ENCODE assay signal across 9 cellular contexts in the genomic region with DNA sequence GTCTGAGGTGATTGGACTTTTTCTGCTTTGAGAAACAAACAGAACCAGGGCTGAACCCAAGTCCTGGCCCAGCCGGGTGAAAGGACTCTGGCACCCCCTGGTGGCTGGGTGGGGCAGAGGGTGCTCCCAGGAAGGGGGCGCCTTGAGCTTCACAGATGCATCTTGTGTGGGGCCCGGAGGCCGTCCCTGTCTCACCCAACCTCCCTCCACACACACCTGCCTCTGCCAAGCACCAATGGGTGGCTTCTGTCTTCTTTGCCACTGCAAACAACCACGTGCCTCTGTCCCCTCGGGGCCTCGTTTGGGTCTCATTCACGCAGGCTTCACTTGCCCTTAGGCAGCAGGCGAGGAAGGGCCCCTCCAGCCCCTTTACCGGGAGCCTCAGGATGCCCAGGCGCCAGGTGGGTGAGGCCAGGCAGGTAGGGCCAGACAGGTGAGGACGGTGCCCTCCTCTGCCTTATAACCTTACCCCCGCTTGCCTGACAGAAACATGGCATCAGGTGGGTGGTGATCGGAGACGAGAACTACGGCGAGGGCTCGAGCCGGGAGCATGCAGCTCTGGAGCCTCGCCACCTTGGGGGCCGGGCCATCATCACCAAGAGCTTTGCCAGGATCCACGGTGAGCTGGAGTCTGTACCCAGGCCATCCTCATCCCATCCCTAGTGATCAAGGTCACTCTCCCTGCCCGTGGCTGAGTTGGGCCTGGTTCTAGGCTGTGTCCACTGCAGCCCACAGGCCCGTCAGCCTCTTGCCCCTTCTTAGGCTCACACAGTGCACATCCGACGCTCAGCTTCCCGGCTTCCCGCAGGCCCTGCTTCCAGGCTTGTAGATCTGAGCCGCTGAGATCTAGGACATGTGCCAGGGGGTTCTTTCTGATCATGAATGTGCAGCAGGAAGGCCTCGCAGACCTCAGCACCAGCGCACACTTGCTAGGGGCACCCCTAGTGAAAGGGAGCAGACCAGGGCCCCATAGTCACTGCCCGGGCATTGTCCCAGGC. TPM values are rescaled to one million over a fixed set of nuclear protein-coding genes. Genes with fewer than 3 reads are reported as not detected.
DNase-seq lines count a peak whose midpoint lies in the region; ATAC-seq and TF ChIP-seq lines count a peak whose summit lies in the region.
"Had no signal": no experiment of that assay in that cellular context is flagged by ENCODE, and none has a peak within 500 bp of the region (broad histone marks: within the 10 kb centered on the region; RNA-seq: fewer than 3 reads in every experiment).

No MANE protein-coding gene starts in this region.

- no peak overlapping the region for H3K9ac ChIP-seq in HCT116 (ENCODE audit: low read length)

- peak overlapping the region in 3 of 5 experiments; percentile 72 to 90 (median 78) for H3K27ac Mint-ChIP-seq in brain

- H2AFZ ChIP-seq in HCT116 (ENCODE audit: low read depth, low read length, poor library complexity, severe bottlenecking): no peak overlapping the region

- no peaks in the 10 kb centered on the region for H3K4me1 ChIP-seq in HCT116 (ENCODE audit: control insufficient read depth in 1 of 2, insufficient read depth in 2 of 2, low read length in 2 of 2)

- no peaks in the 10 kb centered on the region for H3K27me3 ChIP-seq in HCT116 (ENCODE audit: insufficient read depth, low read length)
- no peaks in the 10 kb centered on the region for H3K27me3 ChIP-seq in layer of hippocampus (ENCODE audit: control insufficient read depth, insufficient read depth, low read length)

- no peak for TF ChIP-seq POLR2A in HCT116 (IDR thresholded peaks at IDR 0.05; ENCODE audit: borderline replicate concordance, extremely low read depth, insufficient read depth, insufficient read length)

- intact Hi-C loops in HCT116 (cut with micrococcal nuclease): no loop called here

- H3K9me3 Mint-ChIP-seq in brain: no peaks in the 10 kb centered on the region

- ATAC-seq in HCT116: peak; percentile 65
- ATAC-seq in GM21360 (IDR thresholded peaks at IDR 0.05; ENCODE audit: unreplicated experiment): no peak
- ATAC-seq in HG02981 (IDR thresholded peaks at IDR 0.05; ENCODE audit: unreplicated experiment): no peak

- DNase-seq in AG08396 (ENCODE audit: low spot score): peak; percentile 61
- no peak for DNase-seq in HCT116 (ENCODE audit: low read depth, low spot score)
- peak; percentile 46 for DNase-seq in UCSD-AML1 (lab: John Stamatoyannopoulos, UW; ENCODE audit: unreplicated experiment)
- peak; percentile 40 to 55 (median 49) for DNase-seq in stimulated activated CD4-positive, alpha-beta T cell treated with anti-CD3 and anti-CD28 coated beads, TNF-alpha, amount 100 ng/mL, for 4 hours (ENCODE audit: low read depth in 3 of 3)

- H3K27ac ChIP-seq in HCT116 (ENCODE audit: low read depth, low read length): peak overlapping the region; percentile 55
- H3K27ac ChIP-seq in layer of hippocampus (ENCODE audit: low read depth, low read length): peak overlapping the region; percentile 92

- H3K27me3 Mint-ChIP-seq in brain: peaks cover 4% of the 10 kb centered on the region

- CTCF ChIA-PET in HCT116 (lab: Charles Lee): interaction anchor here (0.6 to 3.5 kb wide), 12 partner anchors 10 to 604 kb away, joined by 3 to 35 read pairs (median 4); a partner anchor contains a TSS

- H4K20me1 ChIP-seq in HCT116 (ENCODE audit: insufficient read depth): peaks cover 9% of the 10 kb centered on the region; the same call in 1 of the 2 replicates

- RAD21 ChIA-PET in HCT116 (lab: Charles Lee; ENCODE audit: low non-redundant PET in 1 of 2, low total read pairs in 2 of 2, uncharacterized antibody in 2 of 2, unreplicated experiment in 2 of 2): interaction anchor here (0.7 to 1.4 kb wide), 2 partner anchors 123 kb away, joined by 4 read pairs; no protein-coding TSS in a partner anchor

- no peaks in the 10 kb centered on the region for H3K9me2 ChIP-seq in HCT116 (ENCODE audit: insufficient read depth)

- TF ChIP-seq CTCF in HCT116 (IDR thresholded peaks at IDR 0.05 in 2 of 3, conservative IDR thresholded peaks at IDR 0.05 in 1 of 3; ENCODE audit: borderline replicate concordance in 1 of 3, insufficient read depth in 1 of 3, low read depth in 2 of 3, low read length in 2 of 3) (peak; percentile 86 to 95 (median 92)), brain (conservative IDR thresholded peaks at IDR 0.05) (peak; percentile 58 to 78)

- peaks cover 19% of the 10 kb centered on the region; the same call in 1 of the 2 replicates for H3K79me2 ChIP-seq in HCT116 (ENCODE audit: insufficient read depth, low read length)

- no peak overlapping the region for H3K4me3 ChIP-seq in HCT116 (replicated peaks in 1 of 2; ENCODE audit: low read depth in 1 of 2, low read length in 2 of 2)

- H3K36me3 ChIP-seq in HCT116 (ENCODE audit: control insufficient read depth in 1 of 2, insufficient read depth in 2 of 2, low read length in 2 of 2): peaks cover 34 to 65% of the 10 kb centered on the region in 2 experiments; a peak in 3 of 4 replicates

- no peak overlapping the region for H3K4me3 Mint-ChIP-seq in brain

- no peaks in the 10 kb centered on the region for H3K4me1 Mint-ChIP-seq in brain

- H3K36me3 Mint-ChIP-seq in brain: peaks cover 35% of the 10 kb centered on the region

- no peak overlapping the region for H3K4me2 ChIP-seq in HCT116 (ENCODE audit: low read length)

- no TSS peak for BruUV-seq in HCT116 (replicated peaks; lab: Mats Ljungman, UMichigan)

- no peaks in the 10 kb centered on the region for H3K9me3 ChIP-seq in HCT116 (ENCODE audit: control insufficient read depth in 1 of 2, insufficient read depth in 1 of 2, low read depth in 1 of 2, low read length in 2 of 2)

- POLR2A ChIA-PET in HCT116 (lab: Charles Lee): interaction anchor here (0.6 to 0.8 kb wide), 2 partner anchors 79 to 123 kb away, joined by 3 to 4 read pairs; no protein-coding TSS in a partner anchor

- peak; percentile 72 for TF ChIP-seq RAD21 in HCT116 (IDR thresholded peaks at IDR 0.05; ENCODE audit: low read depth)

TF ChIP-seq in HCT116, 20 proteins besides CTCF, POLR2A, EP300 and RAD21:
- TF ChIP-seq SRF (IDR thresholded peaks at IDR 0.05; ENCODE audit: low read depth): no peak
- TF ChIP-seq POLR2AphosphoS5 (IDR thresholded peaks at IDR 0.05; ENCODE audit: low read depth, low read length): peak; percentile 68; the same call in 1 of the 2 replicates

RNA-seq across cellular contexts. Expression of a gene that starts 17.2 kb away (rescaled TPM):
- 62.1 TPM for total RNA-seq in HCT116 (2021; ENCODE audit: unreplicated experiment)
- polyA plus RNA-seq in HCT116 (2012): 30.7 and 31.8 TPM in 2 replicates
- 39.3 TPM for polyA plus RNA-seq in brain (ENCODE audit: insufficient read depth, low read depth, low replicate concordance)

RNA-seq across cellular contexts. Expression of a gene that starts 33.7 kb away (rescaled TPM):
- 0.22 TPM for total RNA-seq in HCT116 (2021; ENCODE audit: unreplicated experiment)
- 0.15 and 0.17 TPM in 2 replicates for polyA plus RNA-seq in HCT116 (2012)
- polyA plus RNA-seq in brain (ENCODE audit: insufficient read depth, low read depth, low replicate concordance): 9.6 TPM
- total RNA-seq: mononuclear cell had no signal

RNA-seq across cellular contexts. Expression of a gene that starts 58.2 kb away (rescaled TPM):
- 108 TPM for total RNA-seq in HCT116 (2021; ENCODE audit: unreplicated experiment)
- polyA plus RNA-seq in HCT116 (2012): 118 and 123 TPM in 2 replicates
- 234 TPM for polyA plus RNA-seq in brain (ENCODE audit: insufficient read depth, low read depth, low replicate concordance)

RNA-seq across cellular contexts. Expression of a gene that starts 58.6 kb away (rescaled TPM):
- 86.0 TPM for total RNA-seq in HCT116 (2021; ENCODE audit: unreplicated experiment)
- 49.2 and 58.8 TPM in 2 replicates for polyA plus RNA-seq in HCT116 (2012)
- 42.8 TPM for polyA plus RNA-seq in brain (ENCODE audit: insufficient read depth, low read depth, low replicate concordance)
